In the genomic region with DNA sequence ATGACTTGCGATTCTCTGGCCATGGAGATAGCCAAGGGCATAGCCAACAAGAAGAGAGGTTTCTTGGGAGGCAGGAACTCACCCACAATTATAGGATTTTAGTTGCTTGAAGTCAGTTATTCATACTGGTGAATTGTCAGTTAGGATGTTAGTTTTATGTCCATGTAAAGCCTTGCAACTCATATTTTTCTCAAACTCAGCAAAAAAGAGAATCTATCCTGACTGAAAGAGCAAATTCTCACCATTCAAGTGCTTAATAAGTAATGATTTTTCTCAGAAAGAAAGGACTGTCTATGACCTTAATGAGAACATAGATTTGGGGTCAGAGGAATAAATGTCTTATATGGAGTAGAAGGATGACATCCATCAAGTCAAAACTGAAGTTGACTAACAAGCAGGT, we compare ENCODE assay signal across 32 cellular contexts.
"Had no signal": no experiment of that assay in that cellular context is flagged by ENCODE, and none has a peak within 500 bp of the region (broad histone marks: within the 10 kb centered on the region; RNA-seq: fewer than 3 reads in every experiment).

No MANE protein-coding gene starts in this region.

- DNase-seq: activated effector memory CD4-positive, alpha-beta T cell treated with Interleukin-2 at 50 U/mL for 16 hours; activated gamma-delta T cell; activated gamma-delta T cell treated with Interleukin-2 at 50 U/mL for 16 hours; activated naive CD4-positive, alpha-beta T cell; activated naive CD4-positive, alpha-beta T cell treated with anti-CD3 and anti-CD28 coated beads for 36 hours; activated naive CD4-positive, alpha-beta T cell treated with anti-CD3 and anti-CD28 coated beads, Interleukin-2, amount 10 ng/mL, durations not matched to agents 7 days and 5 days; activated naive CD4-positive, alpha-beta T cell treated with anti-CD3 and anti-CD28 coated beads, Interleukin-2, amount 50 U/mL, for 16 hours; activated naive CD4-positive, alpha-beta T cell treated with Interleukin-2 at 50 U/mL for 16 hours; activated naive CD8-positive, alpha-beta T cell treated with anti-CD3 and anti-CD28 coated beads for 36 hours; activated naive CD8-positive, alpha-beta T cell treated with anti-CD3 and anti-CD28 coated beads, Interleukin-2, amount 10 ng/mL, durations not matched to agents 7 days and 5 days; activated naive CD8-positive, alpha-beta T cell treated with anti-CD3 and anti-CD28 coated beads, Interleukin-2, amount 50 U/mL, for 24 hours; activated T-cell treated with anti-CD3 and anti-CD28 coated beads, Interleukin-2, amount 50 U/mL, for 1 hour; activated T-cell treated with anti-CD3 and anti-CD28 coated beads, Interleukin-2, amount 50 U/mL, for 24 hours; activated T-cell treated with anti-CD3 and anti-CD28 coated beads, Interleukin-2, amount 50 U/mL, for 4 hours; activated T-cell treated with anti-CD3 and anti-CD28 coated beads, Interleukin-2, amount 50 U/mL, for 48 hours; activated T-cell treated with anti-CD3 and anti-CD28 coated beads, Interleukin-2, amount 50 U/mL, for 72 hours; adrenal gland; amniotic stem cell; amygdala; anterior cingulate cortex; aorta; body of pancreas; brain microvascular endothelial cell; central memory CD4-positive, alpha-beta T cell; cerebellar nuclear complex had no signal

- ATAC-seq: activated naive CD4-positive, alpha-beta T cell treated with anti-CD3 and anti-CD28 coated beads, Interleukin-2, amount 50 U/mL, for 72 hours; activated naive CD8-positive, alpha-beta T cell treated with anti-CD3 and anti-CD28 coated beads, Interleukin-2, amount 50 U/mL, for 24 hours; activated T-cell treated with anti-CD3 and anti-CD28 coated beads, Interleukin-2, amount 50 U/mL, for 4 hours; activated T-cell treated with anti-CD3 and anti-CD28 coated beads, Interleukin-2, amount 50 U/mL, for 72 hours; activated T-helper 17 cell treated with anti-CD3 and anti-CD28 coated beads, Interleukin-2, amount 50 U/mL, for 72 hours; body of pancreas had no signal

- FAIRE-seq: astrocyte, bronchial epithelial cell had no signal

- H3K27ac ChIP-seq: adrenal gland, ascending aorta, body of pancreas, brain microvascular endothelial cell, breast epithelium, cardiac muscle cell had no signal

- H3K27me3 ChIP-seq: adrenal gland, ascending aorta, body of pancreas, brain microvascular endothelial cell, breast epithelium, cardiac muscle cell had no signal

- H3K9me3 ChIP-seq: adrenal gland, ascending aorta, body of pancreas, breast epithelium had no signal

- H3K36me3 ChIP-seq: adrenal gland, ascending aorta, brain microvascular endothelial cell, breast epithelium, cardiac muscle cell had no signal

- H3K4me3 ChIP-seq: adrenal gland, ascending aorta, body of pancreas, breast epithelium, cardiac muscle cell had no signal

- H3K4me1 ChIP-seq: adrenal gland, ascending aorta, body of pancreas, breast epithelium had no signal
